8 cellular contexts compared by ENCODE assay signal in the genomic region with DNA sequence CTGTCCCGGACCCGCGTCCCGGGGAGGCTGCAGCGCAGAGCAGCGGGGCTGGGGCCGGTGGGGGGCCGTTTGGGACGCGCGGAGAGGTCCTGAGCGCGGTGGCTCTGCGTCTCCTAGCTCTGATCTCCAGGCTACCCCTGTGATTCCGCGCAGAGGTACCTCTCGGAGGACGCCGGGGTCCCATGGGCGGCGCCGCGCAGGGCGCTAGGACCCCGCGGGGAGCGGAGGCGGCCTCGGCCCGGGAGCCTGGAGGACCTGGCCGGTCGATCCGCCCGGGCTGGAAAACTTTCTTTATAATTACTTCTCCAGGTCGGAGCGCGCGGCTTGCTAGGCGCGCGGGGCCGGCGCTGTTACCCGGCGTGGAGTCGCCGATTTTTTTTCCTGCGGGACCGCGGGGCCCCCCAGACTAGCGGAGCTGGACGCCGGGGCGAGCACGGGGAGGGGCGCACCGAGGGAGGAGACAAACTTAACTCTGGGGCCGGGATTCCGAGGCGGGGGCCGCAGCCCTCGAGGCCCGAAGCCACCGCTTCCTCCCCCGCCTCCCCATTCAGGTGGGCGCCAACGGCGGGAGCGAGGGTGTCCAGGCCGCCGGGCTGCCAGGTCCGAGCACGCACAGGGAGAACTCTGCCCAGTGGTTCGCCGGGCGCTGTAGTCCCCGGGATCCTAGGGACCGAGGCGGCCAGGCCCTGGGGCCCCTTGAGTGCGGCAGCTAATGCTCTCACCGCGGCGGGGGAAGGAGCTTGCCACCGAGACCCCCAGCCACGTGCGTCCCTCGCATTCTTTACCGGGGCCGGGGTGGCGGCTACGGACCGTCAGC. TPM values are rescaled to one million over a fixed set of nuclear protein-coding genes. Genes with fewer than 3 reads are reported as not detected.
DNase-seq lines count a peak whose midpoint lies in the region; ATAC-seq, FAIRE-seq and TF ChIP-seq lines count a peak whose summit lies in the region.

No MANE protein-coding gene starts in this region.

- H3K27ac ChIP-seq in A673 (ENCODE audit: low read depth, low read length, poor library complexity, severe bottlenecking) (peak overlapping the region; percentile 72), heart right ventricle (peak overlapping the region in 9 of 10 donors; percentile 34 to 80 (median 63)), pancreas (peak overlapping the region; percentile 65 to 94 (median 78))

- DNase-seq in A673 (ENCODE audit: low spot score): peak; percentile 60
- peak; percentile 37 for DNase-seq in LHCN-M2 (ENCODE audit: low read depth)
- peak in 1 of 2 donors; percentile 58 for DNase-seq in heart right ventricle
- DNase-seq in pancreas: peak; percentile 66 to 88 (median 70)

- no peaks in the 10 kb centered on the region for H3K9me3 Mint-ChIP-seq in activated naive CD4-positive, alpha-beta T cell treated with anti-CD3 and anti-CD28 coated beads, Interleukin-2, amount 50 U/mL, for 24 hours

- WGBS in heart right ventricle, 2 donors: 1 to 2% methylated on average over 87 to 92 of the region's 92 CpGs
- 1% methylated on average over 74 to 92 of the region's 92 CpGs for WGBS in pancreas, 2 donors

- peaks cover 24% of the 10 kb centered on the region for H3K27me3 Mint-ChIP-seq in activated naive CD4-positive, alpha-beta T cell treated with anti-CD3 and anti-CD28 coated beads, Interleukin-2, amount 50 U/mL, for 24 hours

- no peak for FAIRE-seq in pancreas (lab: Jason Lieb, UNC)

- H3K4me3 Mint-ChIP-seq in activated naive CD4-positive, alpha-beta T cell treated with anti-CD3 and anti-CD28 coated beads, Interleukin-2, amount 50 U/mL, for 24 hours: peak overlapping the region; percentile 67

- CTCF ChIA-PET in A673 (lab: Charles Lee): no interaction called here

- H3K36me3 ChIP-seq in A673 (ENCODE audit: insufficient read depth, low read length, poor library complexity, severe bottlenecking): no peaks in the 10 kb centered on the region
- no peaks in the 10 kb centered on the region for H3K36me3 ChIP-seq in heart right ventricle
- no peaks in the 10 kb centered on the region for H3K36me3 ChIP-seq in pancreas

- no peaks in the 10 kb centered on the region for H3K36me3 Mint-ChIP-seq in activated naive CD4-positive, alpha-beta T cell treated with anti-CD3 and anti-CD28 coated beads, Interleukin-2, amount 50 U/mL, for 24 hours

- H3K4me1 ChIP-seq in A673 (ENCODE audit: insufficient read depth, low read length, poor library complexity, severe bottlenecking) (no peaks in the 10 kb centered on the region), heart right ventricle (peaks cover 3 to 42% (median 22%) of the 10 kb centered on the region in 9 donors), pancreas (peaks cover 15 to 39% (median 21%) of the 10 kb centered on the region in 3 donors)

- intact Hi-C loops in A673 (cut with micrococcal nuclease; ENCODE audit: unreplicated experiment): no loop called here
- intact Hi-C loops in heart right ventricle (cut with DNase I): loop anchor here in 8 of 10 donors (5.0 to 10.0 kb wide), 6 partner anchors 69 to 104 kb away; partner anchors contain the start of gene CEBPG (in 2 of the 8)
- intact Hi-C loops in pancreas (cut with DNase I): no loop called here

- no TSS peak for BruUV-seq in A673 (replicated peaks; lab: Mats Ljungman, UMichigan)

- peaks cover 3% of the 10 kb centered on the region for H3K4me1 Mint-ChIP-seq in activated naive CD4-positive, alpha-beta T cell treated with anti-CD3 and anti-CD28 coated beads, Interleukin-2, amount 50 U/mL, for 24 hours

- POLR2A ChIA-PET in A673 (lab: Charles Lee; ENCODE audit: low non-redundant PET): interaction anchor here (0.7 kb wide), 1 partner anchor 23 kb away, joined by 3 read pairs; no protein-coding TSS in a partner anchor

- H3K27me3 ChIP-seq in A673 (replicated peaks; ENCODE audit: insufficient read depth, low read depth, low read length, poor library complexity) (peaks cover 34% of the 10 kb centered on the region), heart right ventricle (peaks cover 5 to 51% (median 31%) of the 10 kb centered on the region in 7 donors), pancreas (no peaks in the 10 kb centered on the region)

- no peaks in the 10 kb centered on the region for H3K9me3 ChIP-seq in A673 (ENCODE audit: low read depth, low read length, poor library complexity, severe bottlenecking)
- H3K9me3 ChIP-seq in heart right ventricle: no peaks in the 10 kb centered on the region
- no peaks in the 10 kb centered on the region for H3K9me3 ChIP-seq in pancreas

- TF ChIP-seq CTCF in A673 (conservative IDR thresholded peaks at IDR 0.05; ENCODE audit: low read depth, low read length) (no peak), heart right ventricle (IDR thresholded peaks at IDR 0.05) (no peak), pancreas (IDR thresholded peaks at IDR 0.05) (no peak)

- ATAC-seq in GM18511 (IDR thresholded peaks at IDR 0.05; ENCODE audit: unreplicated experiment): peak; percentile 54
- peak; percentile 48 to 82 (median 62) for ATAC-seq in heart right ventricle
- ATAC-seq in pancreas: peak; percentile 49 to 70 (median 65)
- no peak for ATAC-seq in HG02610 (IDR thresholded peaks at IDR 0.05; ENCODE audit: unreplicated experiment)
- ATAC-seq in HG03378 (IDR thresholded peaks at IDR 0.05; ENCODE audit: unreplicated experiment): no peak

- no peak overlapping the region for H3K27ac Mint-ChIP-seq in activated naive CD4-positive, alpha-beta T cell treated with anti-CD3 and anti-CD28 coated beads, Interleukin-2, amount 50 U/mL, for 24 hours

- H3K4me3 ChIP-seq in A673 (ENCODE audit: low read depth, low read length, poor library complexity, severe bottlenecking) (peak overlapping the region; percentile 68), heart right ventricle (peak overlapping the region; percentile 54 to 90 (median 79)), pancreas (peak overlapping the region; percentile 67 to 82 (median 76))

RNA-seq across cellular contexts. Expression of gene CEBPA, which starts 0.8 kb away (rescaled TPM):
- total RNA-seq in A673 (2021) (1.4 TPM in 2 replicates), LHCN-M2 (2014; rRNA removed) (0.17 and 0.19 TPM in 2 replicates), heart right ventricle (1 to 10 TPM in 8 of 10 donors, under 1 TPM in 2; 0.71 to 7.7 (median 2.8) TPM), pancreas (10 to 100 TPM in 3 of 6 donors, 1 to 10 TPM in 3; 6.1 to 18.7 (median 9.7) TPM)
- polyA plus RNA-seq in LHCN-M2 (2012): not detected
- polyA plus RNA-seq in heart right ventricle (1 to 10 TPM; 3.4 to 4.4 TPM), pancreas (1 to 10 TPM; 4.4 to 7.7 TPM)

Comparison
In these comparisons a context has a peak if more than half of its experiments do, and no peak if none do; other contexts are left out.
1. ATAC-seq: peak in GM18511 (single experiment), heart right ventricle (8 of 8) and pancreas (4 of 4); none in HG02610 (single experiment) and HG03378 (single experiment).
2. intact Hi-C loops: an anchor here in heart right ventricle (5.0 to 10.0 kb wide); none called in A673 and pancreas.
3. Peak in every context shown above with its lines, with median percentiles within 50 percentile points of each other: H3K27ac ChIP-seq and H3K4me3 ChIP-seq.